In genomic region chrX:47191331-47191730, GRCh38 we compare ENCODE assay signal across 8 cellular contexts. TPM values are rescaled to one million over a fixed set of nuclear protein-coding genes. Genes with fewer than 3 reads are reported as not detected.
A peak's percentile ranks its signal among the peaks of the same experiment; 100 is the strongest.
DNase-seq lines count a peak whose midpoint lies in the region; ATAC-seq and TF ChIP-seq lines count a peak whose summit lies in the region.

No MANE protein-coding gene starts in this region.

- H3K27ac ChIP-seq in RWPE1 (peak overlapping the region; percentile 87), iPS-20b (ENCODE audit: low read length) (no peak overlapping the region)

- peaks cover 7% of the 10 kb centered on the region for H3K4me1 ChIP-seq in iPS-20b (ENCODE audit: insufficient read depth, low read length)

- H3K27me3 ChIP-seq in iPS-20b (ENCODE audit: insufficient read depth, low read length) = no peaks in the 10 kb centered on the region

- peak overlapping the region; percentile 79; the same call in 1 of the 2 replicates for H3K9ac ChIP-seq in iPS-20b (ENCODE audit: low read depth, low read length)

- H3K36me3 Mint-ChIP-seq in activated naive CD4-positive, alpha-beta T cell treated with anti-CD3 and anti-CD28 coated beads, Interleukin-2, amount 50 U/mL, for 72 hours = peaks cover 28 to 31% of the 10 kb centered on the region in 2 donors

- H3K27ac Mint-ChIP-seq in activated naive CD4-positive, alpha-beta T cell treated with anti-CD3 and anti-CD28 coated beads, Interleukin-2, amount 50 U/mL, for 72 hours = peak overlapping the region; percentile 93 to 97

- POLR2A ChIA-PET in RWPE1 (lab: Yijun Ruan, JAX; ENCODE audit: low non-redundant PET) = interaction anchor here (1.1 kb wide), 1 partner anchor 47 kb away, joined by 4 read pairs; the partner anchor contains the start of gene NDUFB11

- peak overlapping the region; percentile 79 for H3K4me3 ChIP-seq in iPS-20b (ENCODE audit: low read length)

- CTCF ChIA-PET in RWPE1 (lab: Yijun Ruan, JAX) = no interaction called here

- no peaks in the 10 kb centered on the region for H3K9me3 Mint-ChIP-seq in activated naive CD4-positive, alpha-beta T cell treated with anti-CD3 and anti-CD28 coated beads, Interleukin-2, amount 50 U/mL, for 72 hours

- TF ChIP-seq CTCF in RWPE1 (conservative IDR thresholded peaks at IDR 0.05; ENCODE audit: low read depth) = no peak

- H3K36me3 ChIP-seq in iPS-20b (ENCODE audit: insufficient read depth, low read depth, low read length) = peaks cover 18% of the 10 kb centered on the region

- no peaks in the 10 kb centered on the region for H3K9me3 ChIP-seq in iPS-20b (ENCODE audit: insufficient read depth, low read depth, low read length)

- DNase-seq in NCI-H2107 treated with DMSO at 0.1 percent for 48 hours (lab: John Stamatoyannopoulos, UW; ENCODE audit: unreplicated experiment) (peak; percentile 44), NCI-H2107 (lab: John Stamatoyannopoulos, UW) (no peak), RWPE1 (ENCODE audit: low spot score) (peak; percentile 45), NCI-H1048 (lab: John Stamatoyannopoulos, UW) (no peak)
- peak in 1 of 2 donors; percentile 19 for DNase-seq in activated naive CD4-positive, alpha-beta T cell treated with anti-CD3 and anti-CD28 coated beads, Interleukin-2, amount 50 U/mL, for 72 hours (ENCODE audit: low spot score in 2 of 2)
- DNase-seq in stimulated activated CD4-positive, alpha-beta T cell treated with anti-CD3 and anti-CD28 coated beads, Interleukin-4, amount 100 ng/mL, for 1 hour = peak; percentile 46

- ATAC-seq in activated naive CD4-positive, alpha-beta T cell treated with anti-CD3 and anti-CD28 coated beads, Interleukin-2, amount 50 U/mL, for 72 hours = peak; percentile 11 to 23
- no peak for ATAC-seq in GM19452 (IDR thresholded peaks at IDR 0.05; ENCODE audit: unreplicated experiment)

RNA-seq across cellular contexts. Expression of gene UBA1, which starts 2.3 kb away (rescaled TPM):
- total RNA-seq in activated naive CD4-positive, alpha-beta T cell treated with anti-CD3 and anti-CD28 coated beads, Interleukin-2, amount 50 U/mL, for 72 hours = 100 to 1,000 TPM; 236 to 259 TPM

RNA-seq across cellular contexts. Expression of gene CDK16, which starts 27.1 kb away (rescaled TPM):
- total RNA-seq in activated naive CD4-positive, alpha-beta T cell treated with anti-CD3 and anti-CD28 coated beads, Interleukin-2, amount 50 U/mL, for 72 hours = 10 to 100 TPM; 69.5 to 95.8 TPM

RNA-seq across cellular contexts. Expression of gene USP11, which starts 41.5 kb away (rescaled TPM):
- total RNA-seq in activated naive CD4-positive, alpha-beta T cell treated with anti-CD3 and anti-CD28 coated beads, Interleukin-2, amount 50 U/mL, for 72 hours = 10 to 100 TPM; 14.5 to 22.2 TPM

RNA-seq across cellular contexts. Expression of gene RBM10, which starts 46.3 kb away (rescaled TPM):
- total RNA-seq in activated naive CD4-positive, alpha-beta T cell treated with anti-CD3 and anti-CD28 coated beads, Interleukin-2, amount 50 U/mL, for 72 hours = 10 to 100 TPM; 54.7 to 61.3 TPM

RNA-seq across cellular contexts. Expression of gene NDUFB11, which starts 46.8 kb away (rescaled TPM):
- total RNA-seq in activated naive CD4-positive, alpha-beta T cell treated with anti-CD3 and anti-CD28 coated beads, Interleukin-2, amount 50 U/mL, for 72 hours = 10 to 100 TPM; 89.5 to 91.9 TPM

Comparison
In these comparisons a context has a peak if more than half of its experiments do, and no peak if none do; other contexts are left out.
1. DNase-seq: peak in NCI-H2107 treated with DMSO at 0.1 percent for 48 hours (single experiment), RWPE1 (single experiment) and stimulated activated CD4-positive, alpha-beta T cell treated with anti-CD3 and anti-CD28 coated beads, Interleukin-4, amount 100 ng/mL, for 1 hour (single experiment); none in NCI-H2107 (single experiment) and NCI-H1048 (single experiment).